In the genomic region with DNA sequence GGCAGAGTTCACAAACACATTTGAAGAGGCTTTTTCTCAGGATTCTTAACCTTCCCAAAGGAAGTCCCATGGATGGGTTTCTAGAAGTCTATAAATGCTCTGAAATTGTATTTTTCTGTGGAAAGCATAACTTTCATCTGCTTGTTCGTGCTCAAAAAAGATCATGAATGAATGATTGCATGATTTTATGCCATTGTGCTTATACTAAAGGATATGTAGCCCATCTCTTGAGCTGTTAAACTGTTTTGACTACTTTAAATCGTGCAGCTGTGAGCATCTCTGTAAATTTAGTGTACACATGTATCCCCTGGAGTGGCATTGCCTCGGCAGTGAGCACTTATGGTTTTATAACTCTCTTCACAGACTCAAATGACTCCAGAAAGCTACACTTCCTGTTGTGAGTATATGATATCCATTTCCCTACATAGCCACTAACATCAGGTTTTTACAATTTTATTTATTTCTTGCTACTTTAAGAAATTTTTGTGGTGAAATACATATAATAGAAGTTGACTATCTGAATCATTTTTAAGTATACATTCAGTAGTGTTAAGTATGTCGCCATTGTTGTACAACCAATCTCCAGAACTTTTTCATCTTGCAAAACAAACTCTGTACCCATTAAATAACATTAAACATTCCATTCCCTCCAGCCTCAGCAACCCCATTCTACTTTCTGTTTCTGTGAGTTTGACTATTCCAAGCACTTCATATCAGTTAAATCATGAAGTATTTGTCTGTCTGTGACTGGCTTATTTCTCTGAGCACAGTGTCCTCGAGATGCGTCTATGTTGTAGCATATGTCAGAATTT, we compare ENCODE assay signal across 8 cellular contexts. TPM values are rescaled to one million over a fixed set of nuclear protein-coding genes. Genes with fewer than 3 reads are reported as not detected.
DNase-seq lines count a peak whose midpoint lies in the region; ATAC-seq, FAIRE-seq and TF ChIP-seq lines count a peak whose summit lies in the region.

No MANE protein-coding gene starts in this region.

- H3K27ac ChIP-seq in rectal smooth muscle tissue (ENCODE audit: low read depth, low read length) = peak overlapping the region; percentile 54

- FAIRE-seq in urothelium cell line (lab: Jason Lieb, UNC) = no peak

- peaks cover 27% of the 10 kb centered on the region for H3K36me3 ChIP-seq in rectal smooth muscle tissue (ENCODE audit: control insufficient read depth, insufficient read depth, low read length)

- DNase-seq in G401 (ENCODE audit: low spot score) (peak; percentile 55), RPMI8226 (peak; percentile 68), epithelial cell of esophagus (ENCODE audit: low read depth) (peak; percentile 54), urothelium cell line (ENCODE audit: low spot score) (no peak), cerebellar nuclear complex (lab: John Stamatoyannopoulos, UW) (no peak), D341Med (ENCODE audit: low spot score) (no peak)

- TF ChIP-seq CTCF in epithelial cell of esophagus (IDR thresholded peaks at IDR 0.05; ENCODE audit: insufficient read depth, low read depth, low read length, missing control alignments) = no peak

- peak overlapping the region; percentile 97 for H3K4me3 ChIP-seq in epithelial cell of esophagus (ENCODE audit: low read length)
- H3K4me3 ChIP-seq in rectal smooth muscle tissue (ENCODE audit: low read length) = peak overlapping the region; percentile 31

- H3K4me1 ChIP-seq in rectal smooth muscle tissue (ENCODE audit: control insufficient read depth, insufficient read depth, low read length) = peaks cover 63% of the 10 kb centered on the region

- ATAC-seq in HG03354 (IDR thresholded peaks at IDR 0.05; ENCODE audit: poor library complexity, severe bottlenecking, unreplicated experiment) = no peak

- H3K27me3 ChIP-seq in rectal smooth muscle tissue (ENCODE audit: control insufficient read depth, insufficient read depth, low read length) = no peaks in the 10 kb centered on the region

- in situ Hi-C loops in G401 (cut with HindIII; ENCODE audit: low sequenced_read_pairs) = no loop called here

- peak overlapping the region; percentile 25 for H3K9ac ChIP-seq in rectal smooth muscle tissue (ENCODE audit: low read length)

RNA-seq across cellular contexts. Expression of gene NEAT1, which starts 8.0 kb away (rescaled TPM):
- total RNA-seq in G401 (2014; rRNA removed; shearing (Covaris generic)) = 4.4 and 12.4 TPM in 2 replicates

RNA-seq across cellular contexts. Expression of gene FRMD8, which starts 44.2 kb away (rescaled TPM):
- 31.1 and 40.1 TPM in 2 replicates for total RNA-seq in G401 (2014; rRNA removed; shearing (Covaris generic))

RNA-seq across cellular contexts. Expression of gene SLC25A45, which starts 48.2 kb away (rescaled TPM):
- 1.1 TPM in 1 of 2 replicates, not detected in the other for total RNA-seq in G401 (2014; rRNA removed; shearing (Covaris generic))

Comparison
In these comparisons a context has a peak if more than half of its experiments do, and no peak if none do; other contexts are left out.
1. DNase-seq: peak in G401 (single experiment), RPMI8226 (single experiment) and epithelial cell of esophagus (single experiment); none in urothelium cell line (single experiment), cerebellar nuclear complex (0 of 2) and D341Med (single experiment).